In the genomic region with DNA sequence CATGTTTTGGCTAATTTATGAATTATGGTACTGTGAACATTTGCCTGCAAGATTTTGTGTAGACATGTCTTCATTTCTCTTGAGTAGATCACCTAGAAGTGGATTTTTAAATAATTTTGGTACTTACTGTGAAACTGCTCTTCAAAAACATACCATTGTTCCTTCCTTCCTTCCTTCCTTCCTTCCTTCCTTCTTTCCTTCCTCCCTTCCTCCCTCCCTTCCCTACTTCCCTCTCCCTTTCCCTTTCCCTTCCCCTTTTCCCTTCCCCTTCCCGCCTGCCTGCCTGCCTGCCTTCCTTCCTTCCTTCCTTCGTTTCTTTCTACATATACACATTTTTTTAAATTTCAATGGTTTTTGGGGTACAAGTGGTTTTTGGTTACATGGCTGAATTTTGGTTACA, we compare ENCODE assay signal across 8 cellular contexts.
"Had no signal": no experiment of that assay in that cellular context is flagged by ENCODE, and none has a peak within 500 bp of the region (broad histone marks: within the 10 kb centered on the region; RNA-seq: fewer than 3 reads in every experiment).

No MANE protein-coding gene starts in this region.

- H3K4me2 ChIP-seq: GM23338 had no signal

- H2AFZ ChIP-seq: GM23338 had no signal

- H3K4me3 Mint-ChIP-seq: GM23338, H9, HFFc6, IgD-negative memory B cell had no signal

- FAIRE-seq: H1, H54, HTR-8/SVneo had no signal

- H3K27ac Mint-ChIP-seq: GM23338, H9, HFFc6 had no signal

- H3K4me3 ChIP-seq: GM23338 had no signal

- H3K9me3 Mint-ChIP-seq: GM23338, H9, HFFc6, IgD-negative memory B cell had no signal

- DNase-seq: H9, HCEC 1CT, HFFc6 had no signal

- H3K27me3 Mint-ChIP-seq: IgD-negative memory B cell had no signal

- ATAC-seq: GM23338 had no signal

- H3K4me1 Mint-ChIP-seq: GM23338, H9, IgD-negative memory B cell had no signal
